26 cellular contexts compared by ENCODE assay signal in genomic region chr6:107846262-107846795, GRCh38. TPM values are rescaled to one million over a fixed set of nuclear protein-coding genes. Genes with fewer than 3 reads are reported as not detected.
DNase-seq lines count a peak whose midpoint lies in the region; ATAC-seq, FAIRE-seq and TF ChIP-seq lines count a peak whose summit lies in the region.
"Had no signal": no experiment of that assay in that cellular context is flagged by ENCODE, and none has a peak within 500 bp of the region (broad histone marks: within the 10 kb centered on the region; RNA-seq: fewer than 3 reads in every experiment).

No MANE protein-coding gene starts in this region.

- H3K9me3 Mint-ChIP-seq in activated CD4-positive, alpha-beta T cell treated with anti-CD3 and anti-CD28 coated beads, Interleukin-2, amount 10 ng/mL, durations not matched to agents 24 days and 14 days: no peaks in the 10 kb centered on the region
- H3K9me3 Mint-ChIP-seq in activated CD4-positive, alpha-beta T cell treated with anti-CD3 and anti-CD28 coated beads for 36 hours (ENCODE audit: low read depth): no peaks in the 10 kb centered on the region
- no peaks in the 10 kb centered on the region for H3K9me3 Mint-ChIP-seq in naive thymus-derived CD4-positive, alpha-beta T cell
- no peaks in the 10 kb centered on the region for H3K9me3 Mint-ChIP-seq in osteocyte (ENCODE audit: unreplicated experiment)
- no peaks in the 10 kb centered on the region for H3K9me3 Mint-ChIP-seq in activated CD4-positive, alpha-beta memory T cell treated with anti-CD3 and anti-CD28 coated beads for 36 hours
- H3K9me3 Mint-ChIP-seq: CD4-positive, CD25-positive, alpha-beta regulatory T cell; CD8-positive, alpha-beta memory T cell had no signal

- TF ChIP-seq EP300 in K562 (IDR thresholded peaks at IDR 0.05; ENCODE audit: low read length): no peak

- no peak for ATAC-seq in activated CD4-positive, alpha-beta T cell treated with anti-CD3 and anti-CD28 coated beads for 36 hours
- no peak for ATAC-seq in K562
- no peak for ATAC-seq in naive thymus-derived CD4-positive, alpha-beta T cell

- H3K4me2 ChIP-seq in K562 (ENCODE audit: insufficient read depth, low read length): no peak overlapping the region
- H3K4me2 ChIP-seq: BLaER1 had no signal

- POLR2A ChIA-PET in activated CD4-positive, alpha-beta T cell treated with anti-CD3 and anti-CD28 coated beads for 36 hours (lab: Charles Lee): no interaction called here
- POLR2A ChIA-PET in K562 (lab: Yijun Ruan, JAX): interaction anchor here (0.7 kb wide), 1 partner anchor 18 kb away, joined by 3 read pairs; no protein-coding TSS in a partner anchor
- POLR2A ChIA-PET in naive thymus-derived CD4-positive, alpha-beta T cell (lab: Charles Lee): interaction anchor here (0.6 to 6.1 kb wide), 15 partner anchors 13 to 385 kb away, joined by 3 to 89 read pairs (median 5); partner anchors contain the start of gene SCML4
- POLR2A ChIA-PET in activated CD4-positive, alpha-beta memory T cell treated with anti-CD3 and anti-CD28 coated beads for 36 hours (lab: Charles Lee): no interaction called here

- no peaks in the 10 kb centered on the region for H3K36me3 Mint-ChIP-seq in activated CD4-positive, alpha-beta T cell treated with anti-CD3 and anti-CD28 coated beads, Interleukin-2, amount 10 ng/mL, durations not matched to agents 24 days and 14 days (ENCODE audit: low read depth)
- H3K36me3 Mint-ChIP-seq in activated CD4-positive, alpha-beta T cell treated with anti-CD3 and anti-CD28 coated beads for 36 hours (ENCODE audit: low read depth): no peaks in the 10 kb centered on the region
- H3K36me3 Mint-ChIP-seq in naive thymus-derived CD4-positive, alpha-beta T cell: no peaks in the 10 kb centered on the region
- H3K36me3 Mint-ChIP-seq in osteocyte (ENCODE audit: unreplicated experiment): no peaks in the 10 kb centered on the region
- H3K36me3 Mint-ChIP-seq in activated CD4-positive, alpha-beta memory T cell treated with anti-CD3 and anti-CD28 coated beads for 36 hours: no peaks in the 10 kb centered on the region
- H3K36me3 Mint-ChIP-seq: CD4-positive, CD25-positive, alpha-beta regulatory T cell had no signal

- WGBS in K562 (ENCODE audit: insufficient coverage, low coverage, missing lambda C conversion rate): 6% methylated on average over 3 of the region's 4 CpGs

- peak; percentile 56 for DNase-seq in activated CD4-positive, alpha-beta T cell treated with anti-CD3 and anti-CD28 coated beads, Interleukin-2, amount 10 ng/mL, durations not matched to agents 24 days and 14 days
- DNase-seq in activated CD4-positive, alpha-beta T cell treated with anti-CD3 and anti-CD28 coated beads for 36 hours: no peak
- no peak for DNase-seq in K562 (ENCODE audit: extremely low read depth in 1 of 4, low spot score in 3 of 4)
- DNase-seq in naive thymus-derived CD4-positive, alpha-beta T cell: no peak
- peak; percentile 42 for DNase-seq in osteocyte (ENCODE audit: extremely low spot score, unreplicated experiment)
- DNase-seq in SIG-M5 treated with dmso at 0.1 percent for 504 hours (lab: John Stamatoyannopoulos, UW; ENCODE audit: unreplicated experiment): no peak
- DNase-seq in GM10266 (ENCODE audit: extremely low spot score): no peak
- DNase-seq in activated CD4-positive, alpha-beta memory T cell treated with anti-CD3 and anti-CD28 coated beads for 36 hours: no peak
- DNase-seq: CD4-positive, CD25-positive, alpha-beta regulatory T cell; CD8-positive, alpha-beta memory T cell; DMS 273 treated with DMSO at 0.1 percent for 48 hours; DMS79; EL; GDM1; GOT3; H7; HCEC 1CT had no signal

- peaks cover 23% of the 10 kb centered on the region for H3K4me1 Mint-ChIP-seq in activated CD4-positive, alpha-beta T cell treated with anti-CD3 and anti-CD28 coated beads, Interleukin-2, amount 10 ng/mL, durations not matched to agents 24 days and 14 days
- peaks cover 24% of the 10 kb centered on the region for H3K4me1 Mint-ChIP-seq in activated CD4-positive, alpha-beta T cell treated with anti-CD3 and anti-CD28 coated beads for 36 hours
- peaks cover 15 to 55% (median 27%) of the 10 kb centered on the region in 7 donors for H3K4me1 Mint-ChIP-seq in naive thymus-derived CD4-positive, alpha-beta T cell
- peaks cover 9% of the 10 kb centered on the region for H3K4me1 Mint-ChIP-seq in osteocyte (ENCODE audit: unreplicated experiment)
- H3K4me1 Mint-ChIP-seq in activated CD4-positive, alpha-beta memory T cell treated with anti-CD3 and anti-CD28 coated beads for 36 hours (ENCODE audit: low read depth): peaks cover 30% of the 10 kb centered on the region

- H3K27ac ChIP-seq in K562 (ENCODE audit: extremely low read depth, low read depth, low read length): no peak overlapping the region
- no peak overlapping the region for H3K27ac ChIP-seq in naive thymus-derived CD4-positive, alpha-beta T cell (ENCODE audit: low read depth, low read length)
- H3K27ac ChIP-seq: 22Rv1, BLaER1, C4-2B had no signal

- in situ Hi-C loops in K562 (cut with MboI): no loop called here

- FAIRE-seq in K562 (lab: Jason Lieb, UNC): no peak
- FAIRE-seq: A204.1, D721Med, GM12891, GM18507 had no signal

- no peak overlapping the region for H3K27ac Mint-ChIP-seq in activated CD4-positive, alpha-beta T cell treated with anti-CD3 and anti-CD28 coated beads, Interleukin-2, amount 10 ng/mL, durations not matched to agents 24 days and 14 days
- no peak overlapping the region for H3K27ac Mint-ChIP-seq in activated CD4-positive, alpha-beta T cell treated with anti-CD3 and anti-CD28 coated beads for 36 hours
- H3K27ac Mint-ChIP-seq in naive thymus-derived CD4-positive, alpha-beta T cell: peak overlapping the region in 5 of 9 donors; percentile 3 to 75 (median 18)
- no peak overlapping the region for H3K27ac Mint-ChIP-seq in osteocyte (ENCODE audit: unreplicated experiment)
- no peak overlapping the region for H3K27ac Mint-ChIP-seq in activated CD4-positive, alpha-beta memory T cell treated with anti-CD3 and anti-CD28 coated beads for 36 hours
- H3K27ac Mint-ChIP-seq: B cell had no signal

- H3K4me3 ChIP-seq in K562: no peak overlapping the region
- no peak overlapping the region for H3K4me3 ChIP-seq in naive thymus-derived CD4-positive, alpha-beta T cell (ENCODE audit: low read length)
- H3K4me3 ChIP-seq: BLaER1 had no signal

- no peaks in the 10 kb centered on the region for H3K9me1 ChIP-seq in K562 (ENCODE audit: control insufficient read depth, insufficient read depth, low read length)

- no peaks in the 10 kb centered on the region for H3K9me3 ChIP-seq in K562 (replicated peaks; ENCODE audit: control insufficient read depth, insufficient read depth, low read depth, low read length)
- H3K9me3 ChIP-seq in naive thymus-derived CD4-positive, alpha-beta T cell (ENCODE audit: control insufficient read depth in 2 of 3, low read length in 3 of 3): no peaks in the 10 kb centered on the region
- H3K9me3 ChIP-seq: BLaER1 had no signal

- no peaks in the 10 kb centered on the region for H3K79me2 ChIP-seq in K562 (ENCODE audit: control insufficient read depth, insufficient read depth, low read length)

- no peaks in the 10 kb centered on the region for H4K20me1 ChIP-seq in K562 (replicated peaks; ENCODE audit: control insufficient read depth, insufficient read depth, low read length)
- H4K20me1 ChIP-seq: BLaER1 had no signal

- no TSS peak for BruUV-seq in K562 (replicated peaks; lab: Mats Ljungman, UMichigan)

- H3K9ac ChIP-seq in K562 (ENCODE audit: insufficient read depth in 1 of 2, low read depth in 2 of 2, low read length in 2 of 2): no peak overlapping the region
- H3K9ac ChIP-seq: BLaER1 had no signal

- CTCF ChIA-PET in activated CD4-positive, alpha-beta T cell treated with anti-CD3 and anti-CD28 coated beads for 36 hours (lab: Charles Lee): interaction anchor here (1.0 to 3.5 kb wide), 11 partner anchors 9 to 172 kb away, joined by 3 to 54 read pairs (median 22); partner anchors contain the start of gene SCML4
- CTCF ChIA-PET in K562 (lab: Yijun Ruan, JAX; ENCODE audit: low intra/inter-chr PET ratio): no interaction called here
- CTCF ChIA-PET in naive thymus-derived CD4-positive, alpha-beta T cell (lab: Charles Lee): interaction anchor here (0.8 to 4.4 kb wide), 13 partner anchors 10 to 170 kb away, joined by 3 to 128 read pairs (median 29); partner anchors contain the start of gene SCML4
- CTCF ChIA-PET in activated CD4-positive, alpha-beta memory T cell treated with anti-CD3 and anti-CD28 coated beads for 36 hours (lab: Charles Lee): interaction anchor here (0.6 to 4.8 kb wide), 18 partner anchors 14 to 204 kb away, joined by 3 to 99 read pairs (median 20); partner anchors contain the start of gene SCML4

- no peak overlapping the region for H3K4me3 Mint-ChIP-seq in activated CD4-positive, alpha-beta T cell treated with anti-CD3 and anti-CD28 coated beads, Interleukin-2, amount 10 ng/mL, durations not matched to agents 24 days and 14 days
- H3K4me3 Mint-ChIP-seq in activated CD4-positive, alpha-beta T cell treated with anti-CD3 and anti-CD28 coated beads for 36 hours: no peak overlapping the region
- peak overlapping the region in 4 of 10 donors; percentile 3 to 28 (median 22) for H3K4me3 Mint-ChIP-seq in naive thymus-derived CD4-positive, alpha-beta T cell
- H3K4me3 Mint-ChIP-seq in osteocyte (ENCODE audit: unreplicated experiment): no peak overlapping the region
- no peak overlapping the region for H3K4me3 Mint-ChIP-seq in activated CD4-positive, alpha-beta memory T cell treated with anti-CD3 and anti-CD28 coated beads for 36 hours
- H3K4me3 Mint-ChIP-seq: B cell had no signal

- H3K27me3 Mint-ChIP-seq in activated CD4-positive, alpha-beta T cell treated with anti-CD3 and anti-CD28 coated beads, Interleukin-2, amount 10 ng/mL, durations not matched to agents 24 days and 14 days: peaks cover 6% of the 10 kb centered on the region
- H3K27me3 Mint-ChIP-seq in activated CD4-positive, alpha-beta T cell treated with anti-CD3 and anti-CD28 coated beads for 36 hours: no peaks in the 10 kb centered on the region
- peaks cover 0 to 8% (median 0%) of the 10 kb centered on the region in 5 donors for H3K27me3 Mint-ChIP-seq in naive thymus-derived CD4-positive, alpha-beta T cell
- H3K27me3 Mint-ChIP-seq in osteocyte (ENCODE audit: unreplicated experiment): no peaks in the 10 kb centered on the region
- no peaks in the 10 kb centered on the region for H3K27me3 Mint-ChIP-seq in activated CD4-positive, alpha-beta memory T cell treated with anti-CD3 and anti-CD28 coated beads for 36 hours

- H3K4me1 ChIP-seq in K562 (replicated peaks in 1 of 2; ENCODE audit: control insufficient read depth in 2 of 2, insufficient read depth in 2 of 2, low read length in 2 of 2): peaks cover 2 to 9% of the 10 kb centered on the region in 2 experiments; a peak in 3 of 5 replicates
- peaks cover 0 to 23% of the 10 kb centered on the region in 2 donors for H3K4me1 ChIP-seq in naive thymus-derived CD4-positive, alpha-beta T cell (ENCODE audit: control insufficient read depth in 2 of 2, insufficient read depth in 2 of 2, low read length in 2 of 2)

- no peaks in the 10 kb centered on the region for H3K36me3 ChIP-seq in K562 (ENCODE audit: control insufficient read depth, insufficient read depth, low read length)
- no peaks in the 10 kb centered on the region for H3K36me3 ChIP-seq in naive thymus-derived CD4-positive, alpha-beta T cell (ENCODE audit: control insufficient read depth in 2 of 3, insufficient read depth in 3 of 3, low read length in 3 of 3)
- H3K36me3 ChIP-seq: BLaER1 had no signal

- TF ChIP-seq RAD21 in K562 (CRISPR knock-in tag; conservative IDR thresholded peaks at IDR 0.05 in 1 of 2, IDR thresholded peaks at IDR 0.05 in 1 of 2): no peak

- H3K27me3 ChIP-seq in K562 (ENCODE audit: control insufficient read depth in 2 of 2, insufficient read depth in 2 of 2, low read length in 2 of 2): peaks cover 11 to 24% of the 10 kb centered on the region in 2 experiments; a peak in 4 of 5 replicates
- no peaks in the 10 kb centered on the region for H3K27me3 ChIP-seq in naive thymus-derived CD4-positive, alpha-beta T cell (ENCODE audit: control insufficient read depth in 2 of 2, insufficient read depth in 2 of 2, low read length in 2 of 2)
- H3K27me3 ChIP-seq: BLaER1 had no signal

- no peak overlapping the region for H2AFZ ChIP-seq in K562 (ENCODE audit: low read depth, low read length)

- intact Hi-C loops in activated CD4-positive, alpha-beta T cell treated with anti-CD3 and anti-CD28 coated beads, Interleukin-2, amount 10 ng/mL, durations not matched to agents 24 days and 14 days (cut with micrococcal nuclease): no loop called here
- intact Hi-C loops in activated CD4-positive, alpha-beta T cell treated with anti-CD3 and anti-CD28 coated beads for 36 hours (cut with DNase I, micrococcal nuclease): no loop called here
- intact Hi-C loops in K562 (cut with micrococcal nuclease): no loop called here
- intact Hi-C loops in naive thymus-derived CD4-positive, alpha-beta T cell (cut with micrococcal nuclease): loop anchor here in 1 of 2 donors (5.0 kb wide), 2 partner anchors 59 to 129 kb away; no protein-coding TSS in a partner anchor
- intact Hi-C loops in activated CD4-positive, alpha-beta memory T cell treated with anti-CD3 and anti-CD28 coated beads for 36 hours (cut with micrococcal nuclease): no loop called here

- TF ChIP-seq CTCF in K562 (IDR thresholded peaks at IDR 0.05 in 2 of 3, conservative IDR thresholded peaks at IDR 0.05 in 1 of 3; ENCODE audit: insufficient read depth in 2 of 3, low read depth in 1 of 3, low read length in 3 of 3) (no peak), osteocyte (IDR thresholded peaks at IDR 0.05) (no peak), GM10266 (IDR thresholded peaks at IDR 0.05; ENCODE audit: control insufficient read depth, insufficient read depth, low read depth, missing control alignments) (no peak)

- TF ChIP-seq POLR2A in K562 (conservative IDR thresholded peaks at IDR 0.05): no peak

RNA-seq across cellular contexts. Expression of gene SCML4, which starts 22.2 kb away (rescaled TPM):
- total RNA-seq in activated CD4-positive, alpha-beta T cell treated with anti-CD3 and anti-CD28 coated beads, Interleukin-2, amount 10 ng/mL, durations not matched to agents 24 days and 14 days: 2.0 and 2.7 TPM in 2 replicates
- 10 to 100 TPM in 1 of 2 experiments, 1 to 10 TPM in 1; 9.0 to 11.0 TPM for total RNA-seq in activated CD4-positive, alpha-beta T cell treated with anti-CD3 and anti-CD28 coated beads for 36 hours
- not detected in 2 replicates for total RNA-seq in K562 (2011; cell fraction: chromatin; rRNA removed; ENCODE audit: low replicate concordance)
- total RNA-seq in K562 (2011; cell fraction: nucleolus; rRNA removed): not detected in 2 replicates
- total RNA-seq in K562 (2011; cell fraction: nucleoplasm; rRNA removed): not detected in 2 replicates
- total RNA-seq in K562 (2014; rRNA removed): not detected in 2 replicates
- total RNA-seq in K562 (2014; rRNA removed; fragmentation: Illumina TruSeq; extraction: Trizol): not detected in 2 replicates
- total RNA-seq in K562 (2015; rRNA removed; fragmentation: Illumina TruSeq; extraction: Trizol): not detected in 2 replicates
- total RNA-seq in K562 (2021): 0.04 and 0.16 TPM in 2 replicates
- polyA plus RNA-seq in K562 (2011; rRNA removed): not detected in 2 replicates
- polyA plus RNA-seq in K562 (2011; cell fraction: cytosol; rRNA removed): not detected in 2 replicates
- not detected in 2 replicates for polyA plus RNA-seq in K562 (2011; cell fraction: nucleus; rRNA removed)
- not detected in 2 replicates for polyA plus RNA-seq in K562 (2012)
- not detected in 2 replicates for polyA plus RNA-seq in K562 (2014; fragmentation: Illumina TruSeq; extraction: Trizol)
- polyA plus RNA-seq in K562 (2014; fragmentation: Nextera tagmentation; extraction: Ambion mirVana): not detected
- not detected in 2 replicates for polyA plus RNA-seq in K562 (2014; rRNA removed)
- polyA minus RNA-seq in K562 (2011; rRNA and poly(A)+ RNA removed): not detected in 2 replicates
- not detected in 2 replicates for polyA minus RNA-seq in K562 (2011; cell fraction: cytosol; rRNA and poly(A)+ RNA removed)
- not detected in 2 replicates for polyA minus RNA-seq in K562 (2011; cell fraction: nucleus; rRNA and poly(A)+ RNA removed)
- total RNA-seq in naive thymus-derived CD4-positive, alpha-beta T cell: 10 to 100 TPM; 20.3 to 95.8 (median 63.3) TPM
- 100 to 1,000 TPM in 1 of 2 donors, 10 to 100 TPM in 1; 66.1 to 108 TPM for polyA plus RNA-seq in naive thymus-derived CD4-positive, alpha-beta T cell
- total RNA-seq in osteocyte: not detected in 2 replicates
- 1 to 10 TPM; 3.8 to 4.3 TPM for total RNA-seq in activated CD4-positive, alpha-beta memory T cell treated with anti-CD3 and anti-CD28 coated beads for 36 hours
- total RNA-seq: H7 had no signal
- polyA plus RNA-seq: AG04450 had no signal

Comparison
In these comparisons a context has a peak if more than half of its experiments do, and no peak if none do; other contexts are left out.
1. DNase-seq: peak in activated CD4-positive, alpha-beta T cell treated with anti-CD3 and anti-CD28 coated beads, Interleukin-2, amount 10 ng/mL, durations not matched to agents 24 days and 14 days (single experiment) and osteocyte (single experiment); none in activated CD4-positive, alpha-beta T cell treated with anti-CD3 and anti-CD28 coated beads for 36 hours (single experiment), K562 (0 of 4), naive thymus-derived CD4-positive, alpha-beta T cell (0 of 9), SIG-M5 treated with dmso at 0.1 percent for 504 hours (single experiment), GM10266 (single experiment) and activated CD4-positive, alpha-beta memory T cell treated with anti-CD3 and anti-CD28 coated beads for 36 hours (single experiment).
2. H3K27ac Mint-ChIP-seq: peak in naive thymus-derived CD4-positive, alpha-beta T cell (5 of 9); none in activated CD4-positive, alpha-beta T cell treated with anti-CD3 and anti-CD28 coated beads, Interleukin-2, amount 10 ng/mL, durations not matched to agents 24 days and 14 days (single experiment), activated CD4-positive, alpha-beta T cell treated with anti-CD3 and anti-CD28 coated beads for 36 hours (single experiment), osteocyte (single experiment) and activated CD4-positive, alpha-beta memory T cell treated with anti-CD3 and anti-CD28 coated beads for 36 hours (single experiment).
3. POLR2A ChIA-PET loops: an anchor here in K562 (0.7 kb wide) and naive thymus-derived CD4-positive, alpha-beta T cell (0.6 to 6.1 kb wide); none called in activated CD4-positive, alpha-beta T cell treated with anti-CD3 and anti-CD28 coated beads for 36 hours and activated CD4-positive, alpha-beta memory T cell treated with anti-CD3 and anti-CD28 coated beads for 36 hours.